1 cellular context compared by ENCODE assay signal in genomic region chr13:98839826-98840769, GRCh38.
TF ChIP-seq lines count a peak whose summit lies in the region.

No MANE protein-coding gene starts in this region.

TF ChIP-seq in K562, 482 proteins besides CTCF, POLR2A, EP300 and RAD21 (continued from another document and continues in another):
- TF ChIP-seq AFF1 (IDR thresholded peaks at IDR 0.05; ENCODE audit: low read depth in 1 of 2, partially characterized antibody in 2 of 2) (no peak), BDP1 (IDR thresholded peaks at IDR 0.05; ENCODE audit: insufficient read depth, insufficient read length) (no peak), ZBTB33 (CRISPR knock-in tag; IDR thresholded peaks at IDR 0.05) (no peak), ZNF224 (CRISPR knock-in tag; IDR thresholded peaks at IDR 0.05) (no peak), RFX7 (CRISPR knock-in tag; IDR thresholded peaks at IDR 0.05) (no peak), BCL6 (CRISPR knock-in tag; IDR thresholded peaks at IDR 0.05) (no peak), SRSF3 (IDR thresholded peaks at IDR 0.05; ENCODE audit: insufficient read depth, low read length) (no peak), BRCA1 (IDR thresholded peaks at IDR 0.05) (no peak), BRCA1 (CRISPR knock-in tag; IDR thresholded peaks at IDR 0.05) (no peak), CBFA2T3 (IDR thresholded peaks at IDR 0.05) (peak; percentile 19; the same call in 1 of the 2 replicates), CREB3L1 (IDR thresholded peaks at IDR 0.05; ENCODE audit: borderline replicate concordance, low read depth) (no peak), FOXJ3 (CRISPR knock-in tag; IDR thresholded peaks at IDR 0.05) (no peak), ZBTB5 (IDR thresholded peaks at IDR 0.05) (no peak), TAL1 (IDR thresholded peaks at IDR 0.05) (peak; percentile 13; the same call in 1 of the 2 replicates), MAFG (tag; conservative IDR thresholded peaks at IDR 0.05) (peak; percentile 35), ZNF134 (CRISPR knock-in tag; conservative IDR thresholded peaks at IDR 0.05) (no peak), CBX5 (IDR thresholded peaks at IDR 0.05; ENCODE audit: borderline replicate concordance, low read depth) (no peak), ILF3 (IDR thresholded peaks at IDR 0.05; ENCODE audit: borderline replicate concordance) (no peak), NFIX (CRISPR knock-in tag; IDR thresholded peaks at IDR 0.05; ENCODE audit: low read depth) (no peak), ZNF407 (IDR thresholded peaks at IDR 0.05; ENCODE audit: low read depth) (no peak), RB1 (IDR thresholded peaks at IDR 0.05; ENCODE audit: low read depth) (no peak), ZNF584 (CRISPR knock-in tag; IDR thresholded peaks at IDR 0.05; ENCODE audit: low read depth) (no peak), HNRNPL (IDR thresholded peaks at IDR 0.05; ENCODE audit: low read depth, low read length) (no peak), SPI1 (IDR thresholded peaks at IDR 0.05; ENCODE audit: borderline replicate concordance, low read depth, low read length) (no peak), ZNF41 (CRISPR knock-in tag; conservative IDR thresholded peaks at IDR 0.05) (no peak), RBM25 (IDR thresholded peaks at IDR 0.05; ENCODE audit: low read depth, low read length, severe bottlenecking) (no peak), BMI1 (IDR thresholded peaks at IDR 0.05; ENCODE audit: low read length) (no peak), CHD1 (IDR thresholded peaks at IDR 0.05; ENCODE audit: low read length) (no peak), ZNF239 (CRISPR knock-in tag; IDR thresholded peaks at IDR 0.05) (peak; percentile 77), MCM3 (IDR thresholded peaks at IDR 0.05) (no peak), SETDB1 (IDR thresholded peaks at IDR 0.05; ENCODE audit: low read length) (no peak), ZKSCAN3 (CRISPR knock-in tag; IDR thresholded peaks at IDR 0.05) (no peak), MNT (conservative IDR thresholded peaks at IDR 0.05) (no peak), NCOR1 (IDR thresholded peaks at IDR 0.05) (no peak), ELK1 (CRISPR knock-in tag; IDR thresholded peaks at IDR 0.05) (no peak), ZHX1 (conservative IDR thresholded peaks at IDR 0.05; ENCODE audit: low read length) (no peak)
